ENCODE assay signal across 13 cellular contexts in genomic region chrX:81286608-81287007, GRCh38.
A peak's percentile ranks its signal among the peaks of the same experiment; 100 is the strongest.
DNase-seq lines count a peak whose midpoint lies in the region; FAIRE-seq and TF ChIP-seq lines count a peak whose summit lies in the region.
"Had no signal": no experiment of that assay in that cellular context is flagged by ENCODE, and none has a peak within 500 bp of the region (broad histone marks: within the 10 kb centered on the region; RNA-seq: fewer than 3 reads in every experiment).

No MANE protein-coding gene starts in this region.

- H3K36me3 Mint-ChIP-seq in CD8-positive, alpha-beta memory T cell, result peaks cover 5 to 55% (median 32%) of the 10 kb centered on the region in 3 donors

- H3K4me1 Mint-ChIP-seq in CD8-positive, alpha-beta memory T cell, result no peaks in the 10 kb centered on the region
- H3K4me1 Mint-ChIP-seq: CD14-positive monocyte had no signal

- no peak overlapping the region for H3K4me3 Mint-ChIP-seq in CD8-positive, alpha-beta memory T cell
- H3K4me3 Mint-ChIP-seq: CD14-positive monocyte; CD8-positive, alpha-beta T cell had no signal

- POLR2A ChIA-PET in CD8-positive, alpha-beta memory T cell (lab: Charles Lee), result no interaction called here

- FAIRE-seq in bronchial epithelial cell (lab: Jason Lieb, UNC), result no peak
- FAIRE-seq: H54, K562 had no signal

- H3K9me3 Mint-ChIP-seq in CD8-positive, alpha-beta memory T cell, result peaks cover 0 to 26% (median 16%) of the 10 kb centered on the region in 5 donors

- peak; percentile 73 for DNase-seq in DMS53 (lab: John Stamatoyannopoulos, UW)
- DNase-seq in NCI-H2081 treated with DMSO at 0.1 percent for 48 hours (lab: John Stamatoyannopoulos, UW), result peak; percentile 10
- DNase-seq in bronchial epithelial cell (ENCODE audit: low read depth), result peak; percentile 47
- DNase-seq in NCI-H524 treated with DMSO at 0.1 percent for 48 hours (lab: John Stamatoyannopoulos, UW), result no peak
- no peak for DNase-seq in NCI-H2171 (lab: John Stamatoyannopoulos, UW)
- DNase-seq in CD8-positive, alpha-beta memory T cell, result no peak
- DNase-seq: Caco-2; CD8-positive, alpha-beta T cell; GM23248 had no signal

- peak overlapping the region; percentile 66 for H3K27ac ChIP-seq in 22Rv1
- H3K27ac ChIP-seq in CD8-positive, alpha-beta memory T cell (ENCODE audit: low read depth, low read length), result no peak overlapping the region
- H3K27ac ChIP-seq: GM23248 had no signal

- CTCF ChIA-PET in CD8-positive, alpha-beta memory T cell (lab: Charles Lee), result no interaction called here

- H3K4me3 ChIP-seq in bronchial epithelial cell (ENCODE audit: low read depth, low read length), result no peak overlapping the region
- no peak overlapping the region for H3K4me3 ChIP-seq in CD8-positive, alpha-beta memory T cell (ENCODE audit: low read length)
- H3K4me3 ChIP-seq: GM23248, K562 had no signal

- no peak overlapping the region for H3K27ac Mint-ChIP-seq in CD8-positive, alpha-beta memory T cell
- H3K27ac Mint-ChIP-seq: CD14-positive monocyte; CD8-positive, alpha-beta T cell had no signal

- no peaks in the 10 kb centered on the region for H3K27me3 ChIP-seq in bronchial epithelial cell (ENCODE audit: control insufficient read depth, insufficient read depth, low read length)
- no peaks in the 10 kb centered on the region for H3K27me3 ChIP-seq in CD8-positive, alpha-beta memory T cell (ENCODE audit: insufficient read depth, low read length, poor library complexity, severe bottlenecking)

- no peaks in the 10 kb centered on the region for H3K4me1 ChIP-seq in CD8-positive, alpha-beta memory T cell (ENCODE audit: insufficient read depth, low read length)
- H3K4me1 ChIP-seq: Caco-2 had no signal

- H3K36me3 ChIP-seq in bronchial epithelial cell (ENCODE audit: control insufficient read depth, insufficient read depth, low read length), result no peaks in the 10 kb centered on the region
- H3K36me3 ChIP-seq in CD8-positive, alpha-beta memory T cell (ENCODE audit: insufficient read depth, low read length), result no peaks in the 10 kb centered on the region

- TF ChIP-seq CTCF in 22Rv1 (IDR thresholded peaks at IDR 0.05) (no peak), bronchial epithelial cell (IDR thresholded peaks at IDR 0.05; ENCODE audit: insufficient read depth, low read length, severe bottlenecking) (no peak)

- H3K27me3 Mint-ChIP-seq in CD8-positive, alpha-beta memory T cell, result peaks cover 0 to 2% of the 10 kb centered on the region in 2 donors

- H3K9me3 ChIP-seq in CD8-positive, alpha-beta memory T cell (ENCODE audit: low read length), result no peaks in the 10 kb centered on the region
- H3K9me3 ChIP-seq: Caco-2 had no signal

Comparison
In these comparisons a context has a peak if more than half of its experiments do, and no peak if none do; other contexts are left out.
1. DNase-seq: peak in DMS53 (single experiment), NCI-H2081 treated with DMSO at 0.1 percent for 48 hours (single experiment) and bronchial epithelial cell (single experiment); none in NCI-H524 treated with DMSO at 0.1 percent for 48 hours (single experiment), NCI-H2171 (single experiment) and CD8-positive, alpha-beta memory T cell (0 of 5).